ENCODE assay signal across 7 cellular contexts in the genomic region with DNA sequence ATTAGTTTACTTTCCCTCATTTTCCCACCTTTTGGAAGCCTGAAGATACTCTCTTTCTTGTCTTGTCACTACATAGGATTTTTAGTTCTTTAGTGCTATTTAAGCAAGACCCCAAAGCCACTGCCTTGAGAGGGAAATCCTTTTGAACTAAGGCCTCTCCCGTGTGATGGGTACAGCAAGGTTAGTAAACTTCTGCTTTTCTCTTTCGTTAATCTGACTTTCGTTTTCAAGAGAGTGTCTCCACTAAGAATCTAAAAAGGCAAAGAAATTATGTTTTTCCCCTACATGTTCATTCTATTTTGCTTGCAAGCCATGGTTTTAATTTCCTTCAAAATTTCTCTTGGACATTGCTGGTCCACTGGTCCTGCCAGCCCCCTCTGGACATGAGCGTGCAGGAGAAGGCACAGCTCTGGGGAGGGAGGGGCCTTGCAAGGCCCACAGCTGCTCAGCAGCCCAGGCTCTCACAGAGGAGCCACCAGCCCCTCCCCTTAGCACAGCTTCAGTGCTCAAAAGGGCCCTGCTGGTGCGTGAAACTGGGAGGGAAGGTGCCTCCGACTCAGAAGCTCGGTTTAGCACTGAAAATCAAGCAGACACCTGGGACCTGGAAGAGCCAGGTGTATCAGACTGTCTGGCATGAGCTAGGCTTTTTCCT.
DNase-seq lines count a peak whose midpoint lies in the region; ATAC-seq, FAIRE-seq and TF ChIP-seq lines count a peak whose summit lies in the region.

No MANE protein-coding gene starts in this region.

- intact Hi-C loops in pancreas (cut with DNase I) = no loop called here
- intact Hi-C loops in Caco-2 (cut with micrococcal nuclease; ENCODE audit: unreplicated experiment) = no loop called here

- peaks cover 2% of the 10 kb centered on the region for H3K27me3 Mint-ChIP-seq in activated T-cell treated with anti-CD3 and anti-CD28 coated beads, Interleukin-2, amount 50 U/mL, for 4 hours (ENCODE audit: low read depth)
- H3K27me3 Mint-ChIP-seq in Caco-2 (ENCODE audit: insufficient read depth, unreplicated experiment) = peaks cover 8% of the 10 kb centered on the region

- no peaks in the 10 kb centered on the region for H3K36me3 Mint-ChIP-seq in activated T-cell treated with anti-CD3 and anti-CD28 coated beads, Interleukin-2, amount 50 U/mL, for 4 hours (ENCODE audit: insufficient read depth)
- no peaks in the 10 kb centered on the region for H3K36me3 Mint-ChIP-seq in Caco-2 (ENCODE audit: insufficient read depth, unreplicated experiment)

- H3K27me3 ChIP-seq in pancreas = no peaks in the 10 kb centered on the region
- H3K27me3 ChIP-seq in Caco-2 (replicated peaks; ENCODE audit: control insufficient read depth, insufficient read depth, low read length) = no peaks in the 10 kb centered on the region

- CTCF ChIA-PET in Caco-2 (lab: Charles Lee) = no interaction called here
- CTCF ChIA-PET in HEK293T (lab: Yijun Ruan, JAX) = no interaction called here

- H3K9me3 Mint-ChIP-seq in activated T-cell treated with anti-CD3 and anti-CD28 coated beads, Interleukin-2, amount 50 U/mL, for 4 hours = no peaks in the 10 kb centered on the region
- no peaks in the 10 kb centered on the region for H3K9me3 Mint-ChIP-seq in Caco-2 (ENCODE audit: unreplicated experiment)

- no peaks in the 10 kb centered on the region for H3K36me3 ChIP-seq in pancreas
- H3K36me3 ChIP-seq in Caco-2 (ENCODE audit: control insufficient read depth, insufficient read depth, low read length) = no peaks in the 10 kb centered on the region

- no peak for DNase-seq in activated T-cell treated with anti-CD3 and anti-CD28 coated beads, Interleukin-2, amount 50 U/mL, for 4 hours
- peak; percentile 40 to 74 (median 66) for DNase-seq in pancreas
- DNase-seq in Caco-2 = no peak
- DNase-seq in HEK293T (ENCODE audit: extremely low spot score) = no peak

- no peak overlapping the region for H3K27ac Mint-ChIP-seq in Caco-2 (ENCODE audit: unreplicated experiment)

- H3K4me1 ChIP-seq in pancreas = no peaks in the 10 kb centered on the region
- H3K4me1 ChIP-seq in Caco-2 = no peaks in the 10 kb centered on the region

- POLR2A ChIA-PET in Caco-2 (lab: Charles Lee) = interaction anchor here (0.6 kb wide), 1 partner anchor 244 kb away, joined by 3 read pairs; no protein-coding TSS in a partner anchor
- POLR2A ChIA-PET in HEK293T (lab: Yijun Ruan, JAX) = no interaction called here

- H3K4me1 Mint-ChIP-seq in activated T-cell treated with anti-CD3 and anti-CD28 coated beads, Interleukin-2, amount 50 U/mL, for 4 hours (ENCODE audit: low read depth) = peaks cover 6% of the 10 kb centered on the region
- no peaks in the 10 kb centered on the region for H3K4me1 Mint-ChIP-seq in Caco-2 (ENCODE audit: low read depth, unreplicated experiment)

- H3K4me3 Mint-ChIP-seq in activated T-cell treated with anti-CD3 and anti-CD28 coated beads, Interleukin-2, amount 50 U/mL, for 4 hours = peak overlapping the region; percentile 41
- H3K4me3 Mint-ChIP-seq in Caco-2 (ENCODE audit: unreplicated experiment) = no peak overlapping the region

- 28 to 34% methylated on average over 7 of the region's 7 CpGs for WGBS in pancreas, 2 donors

- H3K4me3 ChIP-seq in pancreas (peak overlapping the region in 3 of 4 donors; percentile 5 to 33 (median 12)), Caco-2 (ENCODE audit: low read depth, low read length) (no peak overlapping the region)

- TF ChIP-seq CTCF in pancreas (IDR thresholded peaks at IDR 0.05) (no peak), Caco-2 (IDR thresholded peaks at IDR 0.05; ENCODE audit: insufficient read depth in 1 of 2, low read depth in 1 of 2, low read length in 1 of 2, severe bottlenecking in 1 of 2, unreplicated experiment in 1 of 2) (no peak)

- peak; percentile 79 for ATAC-seq in GM18508 (IDR thresholded peaks at IDR 0.05; ENCODE audit: insufficient read depth, unreplicated experiment)
- ATAC-seq in GM21526 (IDR thresholded peaks at IDR 0.05; ENCODE audit: low FRiP score, unreplicated experiment) = peak; percentile 97
- peak; percentile 86 for ATAC-seq in HG03575 (IDR thresholded peaks at IDR 0.05; ENCODE audit: extremely low read depth, insufficient number of reproducible peaks, low FRiP score, unreplicated experiment)
- ATAC-seq in activated T-cell treated with anti-CD3 and anti-CD28 coated beads, Interleukin-2, amount 50 U/mL, for 4 hours = peak; percentile 76 to 77
- peak; percentile 95 to 99 (median 98) for ATAC-seq in pancreas

- no peak for FAIRE-seq in pancreas (lab: Jason Lieb, UNC)

- H3K9me3 ChIP-seq in pancreas (no peaks in the 10 kb centered on the region), Caco-2 (no peaks in the 10 kb centered on the region)

- peak overlapping the region in 2 of 4 donors; percentile 2 to 30 for H3K27ac ChIP-seq in pancreas

- BruUV-seq in Caco-2 (replicated peaks; lab: Mats Ljungman, UMichigan) = no TSS peak

TF ChIP-seq in HEK293T, 16 proteins besides CTCF, POLR2A, EP300 and RAD21:
- no peak for TF ChIP-seq ELF4 (IDR thresholded peaks at IDR 0.05)
- no peak for TF ChIP-seq SP1 (IDR thresholded peaks at IDR 0.05)
- TF ChIP-seq LEF1 (IDR thresholded peaks at IDR 0.05; ENCODE audit: borderline replicate concordance) = no peak
- TF ChIP-seq NFRKB (IDR thresholded peaks at IDR 0.05) = no peak
- no peak for TF ChIP-seq SUZ12 (IDR thresholded peaks at IDR 0.05)
- TF ChIP-seq, protein P1, sequence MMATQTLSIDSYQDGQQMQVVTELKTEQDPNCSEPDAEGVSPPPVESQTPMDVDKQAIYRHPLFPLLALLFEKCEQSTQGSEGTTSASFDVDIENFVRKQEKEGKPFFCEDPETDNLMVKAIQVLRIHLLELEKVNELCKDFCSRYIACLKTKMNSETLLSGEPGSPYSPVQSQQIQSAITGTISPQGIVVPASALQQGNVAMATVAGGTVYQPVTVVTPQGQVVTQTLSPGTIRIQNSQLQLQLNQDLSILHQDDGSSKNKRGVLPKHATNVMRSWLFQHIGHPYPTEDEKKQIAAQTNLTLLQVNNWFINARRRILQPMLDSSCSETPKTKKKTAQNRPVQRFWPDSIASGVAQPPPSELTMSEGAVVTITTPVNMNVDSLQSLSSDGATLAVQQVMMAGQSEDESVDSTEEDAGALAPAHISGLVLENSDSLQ (IDR thresholded peaks at IDR 0.05) = no peak
- TF ChIP-seq FOXK2 (IDR thresholded peaks at IDR 0.05) = no peak
- no peak for TF ChIP-seq FOXM1 (IDR thresholded peaks at IDR 0.05; ENCODE audit: borderline replicate concordance)
- no peak for TF ChIP-seq FOXA1 (IDR thresholded peaks at IDR 0.05)
- no peak for TF ChIP-seq ZNF384 (IDR thresholded peaks at IDR 0.05)

Comparison
In these comparisons a context has a peak if more than half of its experiments do, and no peak if none do; other contexts are left out.
1. DNase-seq: peak in pancreas (6 of 6); none in activated T-cell treated with anti-CD3 and anti-CD28 coated beads, Interleukin-2, amount 50 U/mL, for 4 hours (single experiment), Caco-2 (0 of 2) and HEK293T (single experiment).
2. Peak in every context shown above with its lines, with median percentiles within 50 percentile points of each other: ATAC-seq.